ENCODE assay signal across 18 cellular contexts in the genomic region with DNA sequence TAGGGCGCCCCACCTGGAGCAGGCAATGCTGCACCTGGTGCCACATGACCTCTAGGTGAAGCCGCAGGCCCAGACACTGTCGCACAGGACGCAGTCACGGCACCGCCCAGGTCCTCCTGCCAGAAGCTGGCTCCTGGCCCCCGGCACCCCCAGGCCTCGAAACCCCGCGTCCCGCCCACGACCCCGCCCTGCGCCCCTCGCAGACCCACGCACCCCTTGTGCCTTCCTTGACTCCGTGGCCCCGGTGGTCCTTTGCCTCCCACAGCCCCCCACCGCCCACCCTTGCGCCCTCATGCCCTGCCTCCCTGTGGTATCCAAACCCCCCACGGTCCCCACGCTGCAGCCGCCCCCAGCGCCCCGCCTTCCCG. TPM values are rescaled to one million over a fixed set of nuclear protein-coding genes. Genes with fewer than 3 reads are reported as not detected.
DNase-seq lines count a peak whose midpoint lies in the region; ATAC-seq lines count a peak whose summit lies in the region.
"Had no signal": no experiment of that assay in that cellular context is flagged by ENCODE, and none has a peak within 500 bp of the region (broad histone marks: within the 10 kb centered on the region; RNA-seq: fewer than 3 reads in every experiment).

No MANE protein-coding gene starts in this region.

- no peak overlapping the region for H3K27ac Mint-ChIP-seq in stimulated activated memory B cell treated with anti-CD40 and anti-IgM and Interleukin-4, amounts not matched to agents 10 μg/mL and 1 μg/mL and 100 μg/mL, for 72 hours
- no peak overlapping the region for H3K27ac Mint-ChIP-seq in stimulated activated naive CD8-positive, alpha-beta T cell treated with anti-CD3 and anti-CD28 coated beads, Interleukin-15, amount 100 ng/mL, for 72 hours
- H3K27ac Mint-ChIP-seq: CD4-positive, alpha-beta T cell had no signal

- H3K9me3 Mint-ChIP-seq in stimulated activated memory B cell treated with anti-CD40 and anti-IgM and Interleukin-4, amounts not matched to agents 10 μg/mL and 1 μg/mL and 100 μg/mL, for 72 hours: no peaks in the 10 kb centered on the region
- no peaks in the 10 kb centered on the region for H3K9me3 Mint-ChIP-seq in stimulated activated naive CD8-positive, alpha-beta T cell treated with anti-CD3 and anti-CD28 coated beads, Interleukin-15, amount 100 ng/mL, for 72 hours
- H3K9me3 Mint-ChIP-seq: CD4-positive, alpha-beta T cell had no signal

- H3K4me3 Mint-ChIP-seq in stimulated activated memory B cell treated with anti-CD40 and anti-IgM and Interleukin-4, amounts not matched to agents 10 μg/mL and 1 μg/mL and 100 μg/mL, for 72 hours: no peak overlapping the region
- H3K4me3 Mint-ChIP-seq in stimulated activated naive CD8-positive, alpha-beta T cell treated with anti-CD3 and anti-CD28 coated beads, Interleukin-15, amount 100 ng/mL, for 72 hours: no peak overlapping the region
- H3K4me3 Mint-ChIP-seq: CD4-positive, alpha-beta T cell had no signal

- DNase-seq in NCI-H345 (lab: John Stamatoyannopoulos, UW) (peak; percentile 24), NCI-H345 treated with DMSO at 0.1 percent for 48 hours (lab: John Stamatoyannopoulos, UW; ENCODE audit: unreplicated experiment) (no peak), H7 (peak; percentile 73), NCI-H69 (lab: John Stamatoyannopoulos, UW) (peak; percentile 55), substantia nigra (lab: John Stamatoyannopoulos, UW) (no peak)
- DNase-seq in stimulated activated naive CD8-positive, alpha-beta T cell treated with anti-CD3 and anti-CD28 coated beads, Interleukin-15, amount 100 ng/mL, for 72 hours: no peak
- DNase-seq: IMR-90 had no signal

- H3K4me3 ChIP-seq in H7 (ENCODE audit: insufficient read depth, low read depth, low read length): no peak overlapping the region
- H3K4me3 ChIP-seq: GM12878, K562 had no signal

- H3K27me3 ChIP-seq in H7 (ENCODE audit: control insufficient read depth, insufficient read depth, low read length): 0 out of 2 replicates have a peak, but pooled peaks cover 2% of the 10 kb centered on the region

- no peaks in the 10 kb centered on the region for H3K4me1 Mint-ChIP-seq in stimulated activated memory B cell treated with anti-CD40 and anti-IgM and Interleukin-4, amounts not matched to agents 10 μg/mL and 1 μg/mL and 100 μg/mL, for 72 hours
- H3K4me1 Mint-ChIP-seq in stimulated activated naive CD8-positive, alpha-beta T cell treated with anti-CD3 and anti-CD28 coated beads, Interleukin-15, amount 100 ng/mL, for 72 hours: no peaks in the 10 kb centered on the region

- H3K36me3 ChIP-seq in H7 (replicated peaks; ENCODE audit: control insufficient read depth, insufficient read depth, low read length): no peaks in the 10 kb centered on the region
- H3K36me3 ChIP-seq: BE2C, HAP-1 had no signal

- no peak overlapping the region for H3K27ac ChIP-seq in substantia nigra (ENCODE audit: low read depth, low read length, poor library complexity, severe bottlenecking)
- H3K27ac ChIP-seq: C4-2B, HL-60 had no signal

- peaks cover 67% of the 10 kb centered on the region for H3K27me3 Mint-ChIP-seq in stimulated activated memory B cell treated with anti-CD40 and anti-IgM and Interleukin-4, amounts not matched to agents 10 μg/mL and 1 μg/mL and 100 μg/mL, for 72 hours
- H3K27me3 Mint-ChIP-seq in stimulated activated naive CD8-positive, alpha-beta T cell treated with anti-CD3 and anti-CD28 coated beads, Interleukin-15, amount 100 ng/mL, for 72 hours: peaks cover 63% of the 10 kb centered on the region

- peak; percentile 1 for ATAC-seq in stimulated activated memory B cell treated with anti-CD40 and anti-IgM and Interleukin-4, amounts not matched to agents 10 μg/mL and 1 μg/mL and 100 μg/mL, for 72 hours
- no peak for ATAC-seq in stimulated activated naive CD8-positive, alpha-beta T cell treated with anti-CD3 and anti-CD28 coated beads, Interleukin-15, amount 100 ng/mL, for 72 hours

- H3K36me3 Mint-ChIP-seq in stimulated activated memory B cell treated with anti-CD40 and anti-IgM and Interleukin-4, amounts not matched to agents 10 μg/mL and 1 μg/mL and 100 μg/mL, for 72 hours: no peaks in the 10 kb centered on the region

RNA-seq across cellular contexts. Expression of gene C1QTNF8, which starts 6.3 kb away (rescaled TPM):
- not detected in 2 replicates for total RNA-seq in H7 (2014; rRNA removed; shearing (Covaris generic))
- total RNA-seq: CD4-positive, alpha-beta T cell; GM12878; H1; HT1080; IMR-90; K562 had no signal

RNA-seq across cellular contexts. Expression of gene SSTR5, which starts 29.8 kb away (rescaled TPM):
- 0.18 and 0.21 TPM in 2 replicates for total RNA-seq in H7 (2014; rRNA removed; shearing (Covaris generic))
- total RNA-seq: CD4-positive, alpha-beta T cell; G401; GM12878; HT1080; IMR-90; K562 had no signal

RNA-seq across cellular contexts. Expression of gene CACNA1H, which starts 50.6 kb away (rescaled TPM):
- total RNA-seq in H7 (2014; rRNA removed; shearing (Covaris generic)): 24.8 and 27.3 TPM in 2 replicates
- total RNA-seq: HT1080 had no signal

Comparison
In these comparisons a context has a peak if more than half of its experiments do, and no peak if none do; other contexts are left out.
1. DNase-seq: peak in NCI-H345 (single experiment), H7 (single experiment) and NCI-H69 (single experiment); none in NCI-H345 treated with DMSO at 0.1 percent for 48 hours (single experiment), stimulated activated naive CD8-positive, alpha-beta T cell treated with anti-CD3 and anti-CD28 coated beads, Interleukin-15, amount 100 ng/mL, for 72 hours (0 of 2) and substantia nigra (0 of 49).